1 cellular context compared by ENCODE assay signal in genomic region chr11:134275188-134275533, GRCh38.
TF ChIP-seq lines count a peak whose summit lies in the region.

No MANE protein-coding gene starts in this region.

TF ChIP-seq in GM12878, 131 proteins besides CTCF, POLR2A, EP300 and RAD21:
- TF ChIP-seq MAX (IDR thresholded peaks at IDR 0.05; ENCODE audit: low read depth, low read length), result no peak
